In genomic region chr12:103640410-103640809, GRCh38 we compare ENCODE assay signal across 17 cellular contexts. TPM values are rescaled to one million over a fixed set of nuclear protein-coding genes. Genes with fewer than 3 reads are reported as not detected.
DNase-seq lines count a peak whose midpoint lies in the region; ATAC-seq and TF ChIP-seq lines count a peak whose summit lies in the region.
"Had no signal": no experiment of that assay in that cellular context is flagged by ENCODE, and none has a peak within 500 bp of the region (broad histone marks: within the 10 kb centered on the region; RNA-seq: fewer than 3 reads in every experiment).

No MANE protein-coding gene starts in this region.

- H4K20me1 ChIP-seq in MM.1S (ENCODE audit: insufficient read depth, low read length) (no peaks in the 10 kb centered on the region), smooth muscle cell (ENCODE audit: low read depth) (no peaks in the 10 kb centered on the region)

- H2AFZ ChIP-seq in MM.1S (ENCODE audit: low read length) (no peak overlapping the region), smooth muscle cell (ENCODE audit: low read depth) (no peak overlapping the region)

- H3F3A ChIP-seq in MM.1S (ENCODE audit: insufficient read depth, low read length) (peaks cover 13% of the 10 kb centered on the region; the same call in 1 of the 2 replicates), smooth muscle cell (ENCODE audit: low read depth) (no peaks in the 10 kb centered on the region)

- H3K4me3 ChIP-seq in MM.1S (ENCODE audit: low read length) (no peak overlapping the region), smooth muscle cell (no peak overlapping the region)

- H3K9me2 ChIP-seq in MM.1S (replicated peaks; ENCODE audit: insufficient read depth, low read length): no peaks in the 10 kb centered on the region

- H3K27me3 ChIP-seq in MM.1S (replicated peaks; ENCODE audit: insufficient read depth, low read length) (no peaks in the 10 kb centered on the region), smooth muscle cell (ENCODE audit: low read depth) (peaks cover 9% of the 10 kb centered on the region)

- H3K9ac ChIP-seq in MM.1S (ENCODE audit: low read length) (no peak overlapping the region), smooth muscle cell (ENCODE audit: low read depth) (no peak overlapping the region)

- WGBS in smooth muscle cell (ENCODE audit: low lambda C conversion rate): 29% methylated on average over 1 of the region's 1 CpG

- H3K4me2 ChIP-seq in MM.1S (ENCODE audit: low read depth, low read length): peak overlapping the region; percentile 25; the same call in 1 of the 2 replicates
- no peak overlapping the region for H3K4me2 ChIP-seq in smooth muscle cell

- no peaks in the 10 kb centered on the region for H3K79me2 ChIP-seq in MM.1S (ENCODE audit: low read length)
- no peaks in the 10 kb centered on the region for H3K79me2 ChIP-seq in smooth muscle cell (ENCODE audit: low read depth)

- H3K9me3 ChIP-seq in MM.1S (replicated peaks; ENCODE audit: insufficient read depth, low read length) (no peaks in the 10 kb centered on the region), smooth muscle cell (replicated peaks; ENCODE audit: low read depth) (no peaks in the 10 kb centered on the region)

- DNase-seq in MM.1S: peak; percentile 33
- DNase-seq in glomerular endothelial cell (ENCODE audit: extremely low read depth, low read depth, low spot score): peak; percentile 45
- no peak for DNase-seq in SK-N-DZ (ENCODE audit: low spot score)
- DNase-seq in erythroblast (lab: John Stamatoyannopoulos, UW): no peak
- no peak for DNase-seq in smooth muscle cell (lab: John Stamatoyannopoulos, UW; ENCODE audit: unreplicated experiment)
- DNase-seq: AML-193; CD4-positive, CD25-positive, alpha-beta regulatory T cell; DMS79 treated with DMSO at 0.1 percent for 48 hours; HCEC 1CT; Karpas-422; NCI-H1417; NCI-H2081; NCI-H510A treated with DMSO at 0.1 percent for 48 hours; SHP77 had no signal

- no peak for TF ChIP-seq POLR2A in erythroblast (IDR thresholded peaks at IDR 0.05; ENCODE audit: low read length)

- H3K27ac ChIP-seq in MM.1S (ENCODE audit: low read length): peak overlapping the region; percentile 44; the same call in 1 of the 2 replicates
- H3K27ac ChIP-seq in smooth muscle cell (ENCODE audit: low read depth): no peak overlapping the region

- TF ChIP-seq CTCF in MM.1S (IDR thresholded peaks at IDR 0.05; ENCODE audit: low read length): no peak
- no peak for TF ChIP-seq CTCF in smooth muscle cell (IDR thresholded peaks at IDR 0.05; ENCODE audit: borderline replicate concordance, insufficient read depth, poor library complexity, severe bottlenecking)

- no peaks in the 10 kb centered on the region for H3K36me3 ChIP-seq in MM.1S (replicated peaks; ENCODE audit: insufficient read depth, low read length)
- no peaks in the 10 kb centered on the region for H3K36me3 ChIP-seq in smooth muscle cell (ENCODE audit: low read depth)

- H3K4me1 ChIP-seq in MM.1S (ENCODE audit: low read length) (peaks cover 19% of the 10 kb centered on the region), smooth muscle cell (ENCODE audit: low read depth) (no peaks in the 10 kb centered on the region)

- ATAC-seq in GM18867 (IDR thresholded peaks at IDR 0.05; ENCODE audit: unreplicated experiment) (peak; percentile 64), GM21529 (IDR thresholded peaks at IDR 0.05; ENCODE audit: unreplicated experiment) (peak; percentile 29), GM18907 (IDR thresholded peaks at IDR 0.05; ENCODE audit: unreplicated experiment) (no peak)

RNA-seq across cellular contexts. Expression of gene STAB2, which starts 53.3 kb away (rescaled TPM):
- total RNA-seq in glomerular endothelial cell (0.10 and 0.12 TPM in 2 replicates), smooth muscle cell (not detected in 2 replicates)
- polyA plus RNA-seq in SK-N-DZ (2014; cell fraction: cytosol; rRNA removed): not detected in 2 replicates
- polyA plus RNA-seq in SK-N-DZ (2014; cell fraction: nucleus; rRNA removed): not detected in 2 replicates
- polyA plus RNA-seq in smooth muscle cell: not detected in 2 replicates
- total RNA-seq: CD4-positive, CD25-positive, alpha-beta regulatory T cell had no signal
- polyA plus RNA-seq: CD4-positive, CD25-positive, alpha-beta regulatory T cell had no signal

Comparison
In these comparisons a context has a peak if more than half of its experiments do, and no peak if none do; other contexts are left out.
1. DNase-seq: peak in MM.1S (single experiment) and glomerular endothelial cell (single experiment); none in SK-N-DZ (single experiment), erythroblast (0 of 2) and smooth muscle cell (single experiment).